ENCODE assay signal across 18 cellular contexts in the genomic region with DNA sequence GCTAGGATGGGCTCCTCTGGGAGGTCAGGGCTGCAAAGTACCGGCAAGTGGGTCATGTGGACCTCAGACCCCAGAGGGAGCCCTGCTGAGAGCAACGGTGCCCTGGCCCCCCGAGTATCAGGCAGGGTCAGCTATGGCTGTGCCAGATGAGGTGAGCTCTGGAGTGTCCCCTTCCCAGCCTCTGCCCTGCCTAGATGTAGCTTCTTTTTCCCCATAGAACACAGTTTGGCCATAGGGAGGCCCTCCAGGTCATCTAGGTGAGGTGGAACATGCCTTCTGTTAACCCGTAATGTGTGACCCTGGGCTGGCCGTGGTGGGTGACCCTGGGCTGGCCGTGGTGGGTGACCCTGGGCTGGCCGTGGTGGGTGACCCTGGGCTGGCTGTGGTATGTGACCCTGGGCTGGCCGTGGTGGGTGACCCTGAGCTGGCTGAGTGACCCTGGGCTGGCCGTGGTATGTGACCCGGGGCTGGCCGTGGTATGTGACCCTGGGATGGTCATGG.
"Had no signal": no experiment of that assay in that cellular context is flagged by ENCODE, and none has a peak within 500 bp of the region (broad histone marks: within the 10 kb centered on the region; RNA-seq: fewer than 3 reads in every experiment).

No MANE protein-coding gene starts in this region.

- H3K4me1 Mint-ChIP-seq: activated CD4-positive, alpha-beta memory T cell treated with anti-CD3 and anti-CD28 coated beads, Interleukin-2, amount 10 ng/mL, durations not matched to agents 7 days and 5 days had no signal

- H3K9me3 ChIP-seq: esophagus squamous epithelium, neutrophil, transverse colon had no signal

- DNase-seq: activated CD4-positive, alpha-beta memory T cell treated with anti-CD3 and anti-CD28 coated beads, Interleukin-2, amount 10 ng/mL, durations not matched to agents 7 days and 5 days; activated CD4-positive, alpha-beta T cell treated with anti-CD3 and anti-CD28 coated beads for 4 hours; activated naive CD4-positive, alpha-beta T cell treated with anti-CD3 and anti-CD28 coated beads, Interleukin-2, amount 50 U/mL, for 16 hours; activated T-cell treated with anti-CD3 and anti-CD28 coated beads, Interleukin-2, amount 50 U/mL, for 24 hours; cortex of kidney; effector CD8-positive, alpha-beta T cell; esophagus squamous epithelium; mammary epithelial cell; naive B cell; retina; stimulated activated CD4-positive, alpha-beta T cell treated with anti-CD3 and anti-CD28 coated beads, Interleukin-4, amount 100 ng/mL, for 24 hours; stimulated activated naive CD4-positive, alpha-beta T cell; T-helper 17 cell; transverse colon had no signal

- H3K4me3 Mint-ChIP-seq: activated CD4-positive, alpha-beta memory T cell treated with anti-CD3 and anti-CD28 coated beads, Interleukin-2, amount 10 ng/mL, durations not matched to agents 7 days and 5 days; activated T-cell treated with anti-CD3 and anti-CD28 coated beads, Interleukin-2, amount 50 U/mL, for 24 hours; central memory CD8-positive, alpha-beta T cell; naive B cell; T-helper 17 cell; WTC11 had no signal

- H3K27ac ChIP-seq: esophagus squamous epithelium, neutrophil, skin epidermis, transverse colon had no signal

- H3K9me3 Mint-ChIP-seq: activated CD4-positive, alpha-beta memory T cell treated with anti-CD3 and anti-CD28 coated beads, Interleukin-2, amount 10 ng/mL, durations not matched to agents 7 days and 5 days; activated T-cell treated with anti-CD3 and anti-CD28 coated beads, Interleukin-2, amount 50 U/mL, for 24 hours; central memory CD8-positive, alpha-beta T cell; naive B cell had no signal

- H3K36me3 ChIP-seq: esophagus squamous epithelium, neutrophil, transverse colon had no signal

- H3K27ac Mint-ChIP-seq: activated CD4-positive, alpha-beta memory T cell treated with anti-CD3 and anti-CD28 coated beads, Interleukin-2, amount 10 ng/mL, durations not matched to agents 7 days and 5 days; activated T-cell treated with anti-CD3 and anti-CD28 coated beads, Interleukin-2, amount 50 U/mL, for 24 hours; WTC11 had no signal

- H3K27me3 ChIP-seq: esophagus squamous epithelium, neutrophil, transverse colon had no signal

- H3K27me3 Mint-ChIP-seq: activated CD4-positive, alpha-beta memory T cell treated with anti-CD3 and anti-CD28 coated beads, Interleukin-2, amount 10 ng/mL, durations not matched to agents 7 days and 5 days; activated T-cell treated with anti-CD3 and anti-CD28 coated beads, Interleukin-2, amount 50 U/mL, for 24 hours; central memory CD8-positive, alpha-beta T cell; naive B cell; T-helper 17 cell had no signal

- H3K36me3 Mint-ChIP-seq: naive B cell had no signal

- H3K4me3 ChIP-seq: esophagus squamous epithelium, skin epidermis, transverse colon had no signal

- H3K4me1 ChIP-seq: esophagus squamous epithelium had no signal
